In the genomic region with DNA sequence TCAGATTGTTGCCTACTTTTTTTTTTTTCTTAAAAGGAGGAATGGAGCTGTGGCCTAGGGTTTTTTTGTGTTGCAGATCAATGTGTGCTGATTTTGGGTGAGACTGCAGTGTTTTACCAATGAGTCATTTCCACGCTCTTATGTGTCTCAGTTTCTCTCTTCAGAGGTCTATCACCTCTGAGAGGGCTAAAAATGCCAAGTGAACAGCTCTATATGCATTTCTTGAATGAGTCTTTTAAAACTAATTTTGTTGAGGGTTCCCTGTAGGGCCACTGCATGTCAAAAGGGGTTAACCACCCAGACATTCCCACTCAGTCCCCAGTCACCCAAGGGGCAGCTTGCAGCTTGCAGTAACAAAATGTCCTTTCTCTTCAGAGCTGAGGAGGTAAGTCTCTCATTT, we compare ENCODE assay signal across 15 cellular contexts. TPM values are rescaled to one million over a fixed set of nuclear protein-coding genes. Genes with fewer than 3 reads are reported as not detected.
A peak's percentile ranks its signal among the peaks of the same experiment; 100 is the strongest.
DNase-seq lines count a peak whose midpoint lies in the region; ATAC-seq and TF ChIP-seq lines count a peak whose summit lies in the region.
"Had no signal": no experiment of that assay in that cellular context is flagged by ENCODE, and none has a peak within 500 bp of the region (broad histone marks: within the 10 kb centered on the region; RNA-seq: fewer than 3 reads in every experiment).

No MANE protein-coding gene starts in this region.

- H3K36me3 ChIP-seq in mesodermal cell (ENCODE audit: control insufficient read depth, insufficient read depth, low read length) (no peaks in the 10 kb centered on the region), upper lobe of left lung (no peaks in the 10 kb centered on the region), esophagus squamous epithelium (no peaks in the 10 kb centered on the region)
- H3K36me3 ChIP-seq: sigmoid colon had no signal

- H3K4me1 ChIP-seq in mesodermal cell (ENCODE audit: control insufficient read depth, insufficient read depth, low read length, poor library complexity, severe bottlenecking) (peaks cover 8% of the 10 kb centered on the region), upper lobe of left lung (no peaks in the 10 kb centered on the region), esophagus squamous epithelium (no peaks in the 10 kb centered on the region)
- H3K4me1 ChIP-seq: breast epithelium, sigmoid colon had no signal

- TF ChIP-seq EP300 in upper lobe of left lung (IDR thresholded peaks at IDR 0.05) = no peak

- H3K9me3 Mint-ChIP-seq in HFFc6 (no peaks in the 10 kb centered on the region), CD14-positive monocyte (peaks cover 0 to 1% (median 0%) of the 10 kb centered on the region in 7 donors)
- H3K9me3 Mint-ChIP-seq: IgD-negative memory B cell, memory B cell had no signal

- ATAC-seq in GM19035 (IDR thresholded peaks at IDR 0.05; ENCODE audit: unreplicated experiment) (peak; percentile 69), upper lobe of left lung (ENCODE audit: low FRiP score in 2 of 2) (no peak), Right ventricle myocardium superior (ENCODE audit: poor library complexity) (no peak)

- H3K27me3 ChIP-seq in upper lobe of left lung = no peaks in the 10 kb centered on the region
- H3K27me3 ChIP-seq in esophagus squamous epithelium = no peaks in the 10 kb centered on the region
- H3K27me3 ChIP-seq: breast epithelium, sigmoid colon had no signal

- TF ChIP-seq CTCF in HFFc6 (IDR thresholded peaks at IDR 0.05) (no peak), upper lobe of left lung (IDR thresholded peaks at IDR 0.05) (no peak), esophagus squamous epithelium (IDR thresholded peaks at IDR 0.05) (no peak), CD14-positive monocyte (IDR thresholded peaks at IDR 0.05) (no peak)

- TF ChIP-seq POLR2A in upper lobe of left lung (IDR thresholded peaks at IDR 0.05) = no peak
- TF ChIP-seq POLR2A in esophagus squamous epithelium (IDR thresholded peaks at IDR 0.05) = no peak

- no peak for DNase-seq in HFFc6
- peak; percentile 14 for DNase-seq in M059J (ENCODE audit: low read depth)
- DNase-seq in upper lobe of left lung = no peak
- DNase-seq in esophagus squamous epithelium (lab: John Stamatoyannopoulos, UW) = no peak
- DNase-seq in Right ventricle myocardium superior = no peak
- no peak for DNase-seq in CD14-positive monocyte (ENCODE audit: low spot score)
- DNase-seq: DMS53, NCI-H345, sigmoid colon had no signal

- H3K9me3 ChIP-seq in mesodermal cell (ENCODE audit: control insufficient read depth, low read length) = no peaks in the 10 kb centered on the region
- H3K9me3 ChIP-seq in upper lobe of left lung = no peaks in the 10 kb centered on the region
- no peaks in the 10 kb centered on the region for H3K9me3 ChIP-seq in esophagus squamous epithelium
- H3K9me3 ChIP-seq: breast epithelium, sigmoid colon had no signal

- H3K4me3 ChIP-seq in mesodermal cell (ENCODE audit: extremely low read depth, insufficient read depth, low read length, poor library complexity, severe bottlenecking) (no peak overlapping the region), upper lobe of left lung (no peak overlapping the region), esophagus squamous epithelium (no peak overlapping the region)
- H3K4me3 ChIP-seq: breast epithelium, sigmoid colon had no signal

- H3K27ac ChIP-seq in mesodermal cell (ENCODE audit: low read depth, low read length, severe bottlenecking) (peak overlapping the region; percentile 47), upper lobe of left lung (no peak overlapping the region), esophagus squamous epithelium (no peak overlapping the region)
- H3K27ac ChIP-seq: breast epithelium, sigmoid colon had no signal

- WGBS in mesodermal cell (ENCODE audit: insufficient coverage in 2 of 2), 2 experiments = 75% methylated on average over 1 of the region's 1 CpG; no CpG with 5 or more reads in 1 of the 2 experiments
- WGBS in upper lobe of left lung, 2 donors = 86 to 95% methylated on average over 1 of the region's 1 CpG
- WGBS in esophagus squamous epithelium, 2 donors = 78 to 90% methylated on average over 1 of the region's 1 CpG

- H3K36me3 Mint-ChIP-seq in HFFc6 (ENCODE audit: low read depth) (no peaks in the 10 kb centered on the region), CD14-positive monocyte (no peaks in the 10 kb centered on the region)
- H3K36me3 Mint-ChIP-seq: memory B cell had no signal

- H3K4me1 Mint-ChIP-seq in HFFc6 (ENCODE audit: low read depth) (peaks cover 13% of the 10 kb centered on the region), CD14-positive monocyte (peaks cover 17% of the 10 kb centered on the region)

- H3K27ac Mint-ChIP-seq in HFFc6 (peak overlapping the region; percentile 14; the same call in 1 of the 2 replicates), CD14-positive monocyte (peak overlapping the region in 1 of 7 donors; percentile 4)
- H3K27ac Mint-ChIP-seq: IgD-negative memory B cell had no signal

- H3K4me3 Mint-ChIP-seq in HFFc6 (no peak overlapping the region; the same call in 1 of the 2 replicates), CD14-positive monocyte (no peak overlapping the region)
- H3K4me3 Mint-ChIP-seq: memory B cell had no signal

- intact Hi-C loops in esophagus squamous epithelium (cut with DNase I) (no loop called here), Right ventricle myocardium superior (cut with DNase I) (no loop called here), CD14-positive monocyte (cut with micrococcal nuclease) (no loop called here)

- no peaks in the 10 kb centered on the region for H3K27me3 Mint-ChIP-seq in HFFc6 (ENCODE audit: insufficient read depth)
- H3K27me3 Mint-ChIP-seq in CD14-positive monocyte (ENCODE audit: low read depth in 3 of 3) = no peaks in the 10 kb centered on the region
- H3K27me3 Mint-ChIP-seq: IgD-negative memory B cell, memory B cell had no signal

RNA-seq across cellular contexts. Expression of gene GLIPR1L2, which starts 24.3 kb away (rescaled TPM):
- under 1 TPM; 0.33 to 0.83 (median 0.54) TPM for total RNA-seq in HFFc6 (2021; fragmentation: NEBNext Ultra II Directional; extraction: Animal tissue kit (Norgen Biotek cat#: 25700))
- total RNA-seq in M059J (2014; rRNA removed; shearing (Covaris generic)) = not detected in 2 replicates
- polyA plus RNA-seq in mesodermal cell (2013, experiment 1 of 2) = not detected
- not detected for polyA plus RNA-seq in mesodermal cell (2013, experiment 2 of 2)
- total RNA-seq in upper lobe of left lung (1 to 10 TPM in 4 of 6 donors, under 1 TPM in 2; 0.34 to 9.4 (median 2.8) TPM), esophagus squamous epithelium (under 1 TPM in 3 of 4 donors, not detected in 1; 0.15 to 0.29 (median 0.19) TPM), Right ventricle myocardium superior (2.4 TPM)
- polyA plus RNA-seq in CD14-positive monocyte = under 1 TPM in 1 of 2 donors, not detected in 1; 0.24 TPM
- total RNA-seq: activated CD8-positive, alpha-beta memory T cell treated with anti-CD3 and anti-CD28 coated beads for 36 hours had no signal

RNA-seq across cellular contexts. Expression of gene GLIPR1L1, which starts 32.2 kb away (rescaled TPM):
- not detected for total RNA-seq in HFFc6 (2021; fragmentation: NEBNext Ultra II Directional; extraction: Animal tissue kit (Norgen Biotek cat#: 25700))
- total RNA-seq in M059J (2014; rRNA removed; shearing (Covaris generic)) = not detected in 2 replicates
- polyA plus RNA-seq in mesodermal cell (2013, experiment 1 of 2) = 1.8 TPM
- polyA plus RNA-seq in mesodermal cell (2013, experiment 2 of 2) = 1.1 TPM
- total RNA-seq in upper lobe of left lung = not detected
- total RNA-seq in esophagus squamous epithelium = not detected
- total RNA-seq in Right ventricle myocardium superior = not detected
- not detected for polyA plus RNA-seq in CD14-positive monocyte
- total RNA-seq: activated CD8-positive, alpha-beta memory T cell treated with anti-CD3 and anti-CD28 coated beads for 36 hours; breast epithelium; sigmoid colon had no signal
- polyA plus RNA-seq: IgD-negative memory B cell, sigmoid colon had no signal

RNA-seq across cellular contexts. Expression of gene CAPS2, which starts 36.5 kb away (rescaled TPM):
- 1 to 10 TPM; 2.0 to 3.3 (median 2.3) TPM for total RNA-seq in HFFc6 (2021; fragmentation: NEBNext Ultra II Directional; extraction: Animal tissue kit (Norgen Biotek cat#: 25700))
- 2.5 and 3.7 TPM in 2 replicates for total RNA-seq in M059J (2014; rRNA removed; shearing (Covaris generic))
- polyA plus RNA-seq in mesodermal cell (2013, experiment 1 of 2) = 2.5 TPM
- 2.2 TPM for polyA plus RNA-seq in mesodermal cell (2013, experiment 2 of 2)
- total RNA-seq in upper lobe of left lung (10 to 100 TPM in 2 of 6 donors, 1 to 10 TPM in 4; 6.7 to 48.2 (median 9.0) TPM), esophagus squamous epithelium (1 to 10 TPM; 2.9 to 9.2 (median 5.8) TPM), Right ventricle myocardium superior (14.4 TPM)
- under 1 TPM in 1 of 2 donors, not detected in 1; 0.36 TPM for polyA plus RNA-seq in CD14-positive monocyte
